ENCODE assay signal across 1 cellular context in the genomic region with DNA sequence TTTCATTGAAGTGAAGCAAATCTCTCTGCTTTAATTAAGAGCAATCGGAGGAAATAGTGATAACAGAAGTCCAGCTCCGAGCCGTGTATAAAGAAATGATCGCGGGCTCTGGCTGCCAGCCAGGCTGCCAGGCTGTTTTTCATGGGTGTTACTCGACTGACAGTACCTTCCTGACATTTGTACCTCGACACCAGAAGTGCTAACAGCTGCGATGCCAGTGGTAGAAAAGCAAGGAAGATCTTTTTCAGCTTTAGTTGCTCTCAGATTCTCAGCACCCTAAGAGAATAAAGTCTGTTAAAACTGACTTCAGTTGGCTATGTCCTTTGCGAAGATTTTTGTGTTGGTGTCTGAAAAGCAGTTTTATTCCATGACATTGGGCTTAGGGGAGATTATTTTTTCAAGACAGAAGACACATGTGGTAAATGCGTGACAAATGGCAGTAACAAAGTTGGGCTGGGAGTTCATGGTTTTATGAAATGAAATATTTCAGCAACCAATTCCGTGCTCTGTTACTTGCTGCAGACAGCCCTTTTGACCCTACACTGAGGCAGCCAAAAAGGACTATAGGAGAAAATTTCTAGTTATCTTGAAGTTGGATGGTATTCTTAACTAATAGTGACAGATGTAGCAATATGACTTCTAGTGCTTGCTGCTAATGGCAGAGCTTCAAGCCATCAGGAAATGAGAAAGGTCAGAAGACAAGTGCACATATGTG.
TF ChIP-seq lines count a peak whose summit lies in the region.

No MANE protein-coding gene starts in this region.

TF ChIP-seq in WTC11, 78 proteins besides CTCF, POLR2A, EP300 and RAD21 (continued from another document):
- TF ChIP-seq, protein P1, sequence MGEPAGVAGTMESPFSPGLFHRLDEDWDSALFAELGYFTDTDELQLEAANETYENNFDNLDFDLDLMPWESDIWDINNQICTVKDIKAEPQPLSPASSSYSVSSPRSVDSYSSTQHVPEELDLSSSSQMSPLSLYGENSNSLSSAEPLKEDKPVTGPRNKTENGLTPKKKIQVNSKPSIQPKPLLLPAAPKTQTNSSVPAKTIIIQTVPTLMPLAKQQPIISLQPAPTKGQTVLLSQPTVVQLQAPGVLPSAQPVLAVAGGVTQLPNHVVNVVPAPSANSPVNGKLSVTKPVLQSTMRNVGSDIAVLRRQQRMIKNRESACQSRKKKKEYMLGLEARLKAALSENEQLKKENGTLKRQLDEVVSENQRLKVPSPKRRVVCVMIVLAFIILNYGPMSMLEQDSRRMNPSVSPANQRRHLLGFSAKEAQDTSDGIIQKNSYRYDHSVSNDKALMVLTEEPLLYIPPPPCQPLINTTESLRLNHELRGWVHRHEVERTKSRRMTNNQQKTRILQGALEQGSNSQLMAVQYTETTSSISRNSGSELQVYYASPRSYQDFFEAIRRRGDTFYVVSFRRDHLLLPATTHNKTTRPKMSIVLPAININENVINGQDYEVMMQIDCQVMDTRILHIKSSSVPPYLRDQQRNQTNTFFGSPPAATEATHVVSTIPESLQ (CRISPR knock-in tag; IDR thresholded peaks at IDR 0.05): no peak
- TF ChIP-seq ZNF396 (CRISPR knock-in tag; IDR thresholded peaks at IDR 0.05; ENCODE audit: borderline replicate concordance) (no peak), ZNF219 (CRISPR knock-in tag; IDR thresholded peaks at IDR 0.05; ENCODE audit: borderline replicate concordance) (no peak), GABPB1 (CRISPR knock-in tag; IDR thresholded peaks at IDR 0.05) (no peak), ZNF138 (CRISPR knock-in tag; conservative IDR thresholded peaks at IDR 0.05) (no peak), PRDM15 (CRISPR knock-in tag; IDR thresholded peaks at IDR 0.05) (no peak), CBFB (CRISPR knock-in tag; IDR thresholded peaks at IDR 0.05; ENCODE audit: low read depth) (no peak), FOXJ3 (CRISPR knock-in tag; IDR thresholded peaks at IDR 0.05; ENCODE audit: borderline replicate concordance) (no peak), TEAD1 (CRISPR knock-in tag; IDR thresholded peaks at IDR 0.05) (no peak), ETV6 (CRISPR knock-in tag; IDR thresholded peaks at IDR 0.05) (no peak), JAZF1 (CRISPR knock-in tag; IDR thresholded peaks at IDR 0.05) (no peak), ATF1 (CRISPR knock-in tag; IDR thresholded peaks at IDR 0.05) (no peak), CREM (CRISPR knock-in tag; IDR thresholded peaks at IDR 0.05) (no peak), HMGA2 (CRISPR knock-in tag; IDR thresholded peaks at IDR 0.05) (no peak), ZNF416 (CRISPR knock-in tag; IDR thresholded peaks at IDR 0.05) (no peak), USF1 (CRISPR knock-in tag; IDR thresholded peaks at IDR 0.05) (no peak)
- TF ChIP-seq, protein P2, sequence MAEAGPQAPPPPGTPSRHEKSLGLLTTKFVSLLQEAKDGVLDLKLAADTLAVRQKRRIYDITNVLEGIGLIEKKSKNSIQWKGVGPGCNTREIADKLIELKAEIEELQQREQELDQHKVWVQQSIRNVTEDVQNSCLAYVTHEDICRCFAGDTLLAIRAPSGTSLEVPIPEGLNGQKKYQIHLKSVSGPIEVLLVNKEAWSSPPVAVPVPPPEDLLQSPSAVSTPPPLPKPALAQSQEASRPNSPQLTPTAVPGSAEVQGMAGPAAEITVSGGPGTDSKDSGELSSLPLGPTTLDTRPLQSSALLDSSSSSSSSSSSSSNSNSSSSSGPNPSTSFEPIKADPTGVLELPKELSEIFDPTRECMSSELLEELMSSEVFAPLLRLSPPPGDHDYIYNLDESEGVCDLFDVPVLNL (CRISPR knock-in tag; IDR thresholded peaks at IDR 0.05; ENCODE audit: borderline replicate concordance, low read depth): no peak
- TF ChIP-seq, protein P3, sequence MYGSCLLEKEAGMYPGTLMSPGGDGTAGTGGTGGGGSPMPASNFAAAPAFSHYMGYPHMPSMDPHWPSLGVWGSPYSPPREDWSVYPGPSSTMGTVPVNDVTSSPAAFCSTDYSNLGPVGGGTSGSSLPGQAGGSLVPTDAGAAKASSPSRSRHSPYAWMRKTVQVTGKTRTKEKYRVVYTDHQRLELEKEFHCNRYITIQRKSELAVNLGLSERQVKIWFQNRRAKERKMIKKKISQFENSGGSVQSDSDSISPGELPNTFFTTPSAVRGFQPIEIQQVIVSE (CRISPR knock-in tag; IDR thresholded peaks at IDR 0.05; ENCODE audit: borderline replicate concordance): no peak
